35 cellular contexts compared by ENCODE assay signal in the genomic region with DNA sequence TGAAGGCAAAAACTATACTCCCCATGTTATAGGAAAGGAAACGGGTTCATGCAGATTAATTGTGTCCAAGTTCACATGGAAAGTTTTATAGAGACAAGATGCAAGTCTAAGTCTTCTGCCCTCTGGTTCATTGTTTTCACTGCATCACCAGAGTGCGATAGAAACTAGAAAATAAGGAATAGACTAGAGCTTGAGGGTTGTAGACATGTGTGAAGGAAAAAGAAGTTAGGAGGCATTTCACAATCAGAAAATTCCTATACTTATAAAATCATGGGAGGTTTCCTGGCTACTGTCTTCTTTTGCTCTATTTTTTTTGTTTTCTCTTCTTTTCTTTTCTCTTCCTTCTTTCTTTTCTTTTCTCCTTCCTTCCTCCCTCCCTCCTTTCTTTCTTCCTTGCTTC.
DNase-seq lines count a peak whose midpoint lies in the region; ATAC-seq, FAIRE-seq and TF ChIP-seq lines count a peak whose summit lies in the region.
"Had no signal": no experiment of that assay in that cellular context is flagged by ENCODE, and none has a peak within 500 bp of the region (broad histone marks: within the 10 kb centered on the region; RNA-seq: fewer than 3 reads in every experiment).

No MANE protein-coding gene starts in this region.

- BruUV-seq in HepG2 (replicated peaks; lab: Mats Ljungman, UMichigan) (no TSS peak), A673 (replicated peaks; lab: Mats Ljungman, UMichigan) (no TSS peak)

- FAIRE-seq in HepG2 (lab: Jason Lieb, UNC): no peak
- FAIRE-seq: A204.1, A549, D721Med had no signal

- intact Hi-C loops in HepG2 (cut with micrococcal nuclease; ENCODE audit: unreplicated experiment) (no loop called here), right lobe of liver (cut with DNase I) (no loop called here), A673 (cut with micrococcal nuclease; ENCODE audit: unreplicated experiment) (loop anchor here (2.0 to 10.0 kb wide), 3 partner anchors 131 to 331 kb away; partner anchors contain the start of gene PLXDC2)

- in situ Hi-C loops in HepG2 (cut with HindIII; ENCODE audit: extremely low pct_ligation_motif_present, low pct_unique_long_range_greater_than_20kb): no loop called here

- H3K9me3 ChIP-seq in HepG2 (ENCODE audit: low read length): no peaks in the 10 kb centered on the region
- H3K9me3 ChIP-seq in right lobe of liver: no peaks in the 10 kb centered on the region
- no peaks in the 10 kb centered on the region for H3K9me3 ChIP-seq in A673 (ENCODE audit: low read depth, low read length, poor library complexity, severe bottlenecking)
- no peaks in the 10 kb centered on the region for H3K9me3 ChIP-seq in HEK293 (ENCODE audit: control insufficient read depth, insufficient read depth, low read depth, low read length)
- H3K9me3 ChIP-seq in SK-N-MC (ENCODE audit: low read depth, low read length): no peaks in the 10 kb centered on the region
- no peaks in the 10 kb centered on the region for H3K9me3 ChIP-seq in MM.1S (replicated peaks; ENCODE audit: insufficient read depth, low read length)
- H3K9me3 ChIP-seq: A549; BE2C; BLaER1; BLaER1 treated with 17β-estradiol and CSF1 and Interleukin-3, amounts not matched to agents 10 nM and 100 nM; Caco-2 had no signal

- H3K27me3 ChIP-seq in HepG2 (ENCODE audit: control insufficient read depth in 1 of 2, insufficient read depth in 2 of 2, low read length in 2 of 2) (no peaks in the 10 kb centered on the region), right lobe of liver (no peaks in the 10 kb centered on the region), A673 (replicated peaks; ENCODE audit: insufficient read depth, low read depth, low read length, poor library complexity) (no peaks in the 10 kb centered on the region), MM.1S (replicated peaks; ENCODE audit: insufficient read depth, low read length) (no peaks in the 10 kb centered on the region)
- H3K27me3 ChIP-seq: BE2C; BLaER1; BLaER1 treated with 17β-estradiol and CSF1 and Interleukin-3, amounts not matched to agents 10 nM and 100 nM had no signal

- TF ChIP-seq RAD21 in HepG2 (CRISPR knock-in tag; IDR thresholded peaks at IDR 0.05): no peak

- 32% methylated on average over 2 of the region's 2 CpGs for WGBS in HepG2 (ENCODE audit: low lambda C conversion rate)
- 71% methylated on average over 2 of the region's 2 CpGs for WGBS in right lobe of liver (ENCODE audit: insufficient coverage, low coverage, low lambda C conversion rate, missing lambda C conversion rate)

- TF ChIP-seq POLR2A in HepG2 (IDR thresholded peaks at IDR 0.05; ENCODE audit: insufficient read depth in 1 of 2, low read depth in 2 of 2, low read length in 2 of 2): no peak
- TF ChIP-seq POLR2A in right lobe of liver (IDR thresholded peaks at IDR 0.05): no peak

- POLR2A ChIA-PET in HepG2 (lab: Yijun Ruan, JAX): no interaction called here
- POLR2A ChIA-PET in A673 (lab: Charles Lee; ENCODE audit: low non-redundant PET): interaction anchor here (0.9 kb wide), 1 partner anchor 517 kb away, joined by 3 read pairs; no protein-coding TSS in a partner anchor
- POLR2A ChIA-PET in HEK293 (lab: Yijun Ruan, JAX): no interaction called here

- H3F3A ChIP-seq in MM.1S (ENCODE audit: insufficient read depth, low read length): no peaks in the 10 kb centered on the region

- H4K20me1 ChIP-seq in HepG2 (ENCODE audit: insufficient read depth, low read length): no peaks in the 10 kb centered on the region
- H4K20me1 ChIP-seq in MM.1S (ENCODE audit: insufficient read depth, low read length): no peaks in the 10 kb centered on the region
- H4K20me1 ChIP-seq: BLaER1; BLaER1 treated with 17β-estradiol and CSF1 and Interleukin-3, amounts not matched to agents 10 nM and 100 nM had no signal

- H3K4me3 ChIP-seq in HepG2 (replicated peaks in 1 of 3; ENCODE audit: insufficient read depth in 1 of 3, low read depth in 2 of 3, low read length in 3 of 3) (no peak overlapping the region), right lobe of liver (no peak overlapping the region), A673 (ENCODE audit: low read depth, low read length, poor library complexity, severe bottlenecking) (no peak overlapping the region), HEK293 (ENCODE audit: low read depth, low read length) (no peak overlapping the region), SK-N-MC (peak overlapping the region; percentile 33; the same call in 1 of the 2 replicates), MM.1S (ENCODE audit: low read length) (no peak overlapping the region)
- H3K4me3 ChIP-seq: A549; BLaER1; BLaER1 treated with 17β-estradiol and CSF1 and Interleukin-3, amounts not matched to agents 10 nM and 100 nM had no signal

- TF ChIP-seq CTCF in HepG2 (CRISPR knock-in tag; IDR thresholded peaks at IDR 0.05) (no peak), right lobe of liver (IDR thresholded peaks at IDR 0.05) (no peak), A673 (conservative IDR thresholded peaks at IDR 0.05; ENCODE audit: low read depth, low read length) (no peak), HEK293 (tag by site-specific recombination; IDR thresholded peaks at IDR 0.05) (no peak), MM.1S (IDR thresholded peaks at IDR 0.05; ENCODE audit: low read length) (no peak)

- H3K36me3 ChIP-seq in HepG2 (replicated peaks in 1 of 2; ENCODE audit: control insufficient read depth in 1 of 2, insufficient read depth in 2 of 2, low read length in 2 of 2) (no peaks in the 10 kb centered on the region), right lobe of liver (no peaks in the 10 kb centered on the region), A673 (ENCODE audit: insufficient read depth, low read length, poor library complexity, severe bottlenecking) (no peaks in the 10 kb centered on the region), HEK293 (ENCODE audit: control insufficient read depth in 2 of 2, insufficient read depth in 1 of 2, low read length in 2 of 2) (no peaks in the 10 kb centered on the region), SK-N-MC (ENCODE audit: insufficient read depth, low read length) (0 out of 2 replicates have a peak, but pooled peaks cover 5% of the 10 kb centered on the region), MM.1S (replicated peaks; ENCODE audit: insufficient read depth, low read length) (no peaks in the 10 kb centered on the region)
- H3K36me3 ChIP-seq: BE2C, BLaER1 had no signal

- H3K4me1 ChIP-seq in HepG2 (ENCODE audit: insufficient read depth, low read length): no peaks in the 10 kb centered on the region
- no peaks in the 10 kb centered on the region for H3K4me1 ChIP-seq in right lobe of liver
- H3K4me1 ChIP-seq in A673 (ENCODE audit: insufficient read depth, low read length, poor library complexity, severe bottlenecking): peaks cover 36% of the 10 kb centered on the region
- peaks cover 3% of the 10 kb centered on the region; the same call in 1 of the 2 replicates for H3K4me1 ChIP-seq in HEK293 (ENCODE audit: control insufficient read depth, insufficient read depth, low read length)
- no peaks in the 10 kb centered on the region for H3K4me1 ChIP-seq in MM.1S (ENCODE audit: low read length)
- H3K4me1 ChIP-seq: A549; BE2C; BLaER1; BLaER1 treated with 17β-estradiol and CSF1 and Interleukin-3, amounts not matched to agents 10 nM and 100 nM; Caco-2 had no signal

- CTCF ChIA-PET in HepG2 (lab: Yijun Ruan, JAX; ENCODE audit: low intra/inter-chr PET ratio, low total read pairs): no interaction called here
- CTCF ChIA-PET in A673 (lab: Charles Lee): no interaction called here
- CTCF ChIA-PET in HEK293 (lab: Yijun Ruan, JAX): interaction anchor here (1.3 kb wide), 1 partner anchor 88 kb away, joined by 3 read pairs; no protein-coding TSS in a partner anchor

- ATAC-seq in HepG2 (no peak), right lobe of liver (no peak)
- ATAC-seq: A549; CD8-positive, alpha-beta T cell had no signal

- no peak overlapping the region for H3K27ac ChIP-seq in HepG2 (ENCODE audit: extremely low read length, insufficient read depth, low read length)
- H3K27ac ChIP-seq in right lobe of liver: no peak overlapping the region
- peak overlapping the region; percentile 74 for H3K27ac ChIP-seq in A673 (ENCODE audit: low read depth, low read length, poor library complexity, severe bottlenecking)
- no peak overlapping the region for H3K27ac ChIP-seq in HEK293 (ENCODE audit: extremely low read depth, low read depth, low read length)
- peak overlapping the region; percentile 94 for H3K27ac ChIP-seq in SK-N-MC
- H3K27ac ChIP-seq in MM.1S (ENCODE audit: low read length): no peak overlapping the region
- H3K27ac ChIP-seq: 22Rv1; A549; BLaER1; BLaER1 treated with 17β-estradiol and CSF1 and Interleukin-3, amounts not matched to agents 10 nM and 100 nM; C4-2B had no signal

- H3K79me2 ChIP-seq in HepG2 (ENCODE audit: insufficient read depth, low read length) (no peaks in the 10 kb centered on the region), MM.1S (ENCODE audit: low read length) (no peaks in the 10 kb centered on the region)

- H3K4me2 ChIP-seq in HepG2 (ENCODE audit: low read depth, low read length) (no peak overlapping the region), MM.1S (ENCODE audit: low read depth, low read length) (no peak overlapping the region)
- H3K4me2 ChIP-seq: A549; BLaER1; BLaER1 treated with 17β-estradiol and CSF1 and Interleukin-3, amounts not matched to agents 10 nM and 100 nM had no signal

- H3K9ac ChIP-seq in HepG2 (ENCODE audit: insufficient read depth, low read depth, low read length) (no peak overlapping the region), SK-N-MC (ENCODE audit: insufficient read length) (no peak overlapping the region), MM.1S (ENCODE audit: low read length) (no peak overlapping the region)
- H3K9ac ChIP-seq: BLaER1; BLaER1 treated with 17β-estradiol and CSF1 and Interleukin-3, amounts not matched to agents 10 nM and 100 nM had no signal

- DNase-seq in HepG2 (ENCODE audit: low spot score) (no peak), right lobe of liver (no peak), A673 (ENCODE audit: low spot score) (peak; percentile 73), SK-N-MC (ENCODE audit: low read depth, low spot score) (peak; percentile 55), MM.1S (no peak), NCI-H187 treated with DMSO at 0.1 percent for 48 hours (lab: John Stamatoyannopoulos, UW) (no peak), SW480 (ENCODE audit: low spot score) (no peak)
- DNase-seq: 8988T; ACHN; AML-193; BE2C; C1 segment of cervical spinal cord; Caco-2; Calu3; CD4-positive, alpha-beta memory T cell; CD4-positive, alpha-beta T cell; CD4-positive, CD25-positive, alpha-beta regulatory T cell; CD8-positive, alpha-beta memory T cell; CD8-positive, alpha-beta T cell; COR-L47; DMS 273 treated with DMSO at 0.1 percent for 48 hours; DMS153; DMS53; DMS79; DMS79 treated with DMSO at 0.1 percent for 48 hours; DND-41; EL had no signal

- H2AFZ ChIP-seq in HepG2 (ENCODE audit: low read length) (no peak overlapping the region), MM.1S (ENCODE audit: low read length) (no peak overlapping the region)

- no peak for TF ChIP-seq EP300 in HepG2 (IDR thresholded peaks at IDR 0.05; ENCODE audit: low read depth in 2 of 2, low read length in 2 of 2)
- TF ChIP-seq EP300 in HepG2 (CRISPR knock-in tag; IDR thresholded peaks at IDR 0.05; ENCODE audit: borderline replicate concordance): no peak

- no peaks in the 10 kb centered on the region for H3K9me2 ChIP-seq in MM.1S (replicated peaks; ENCODE audit: insufficient read depth, low read length)

TF ChIP-seq in HEK293, 187 proteins besides CTCF, POLR2A, EP300 and RAD21 (continues in another document):
- 0 out of 2 replicates have a peak, but pooled peaks have one; percentile 27 for TF ChIP-seq ZNF366 (tag by site-specific recombination; conservative IDR thresholded peaks at IDR 0.05)
- no peak for TF ChIP-seq ZNF548 (tag by site-specific recombination; IDR thresholded peaks at IDR 0.05)

Comparison
In these comparisons a context has a peak if more than half of its experiments do, and no peak if none do; other contexts are left out.
1. DNase-seq: peak in A673 (single experiment) and SK-N-MC (single experiment); none in HepG2 (single experiment), right lobe of liver (0 of 3), MM.1S (single experiment), NCI-H187 treated with DMSO at 0.1 percent for 48 hours (single experiment) and SW480 (single experiment).
2. H3K27ac ChIP-seq: peak in A673 (single experiment) and SK-N-MC (single experiment); none in HepG2 (single experiment), right lobe of liver (0 of 3), HEK293 (single experiment) and MM.1S (single experiment).